1 cellular context compared by ENCODE assay signal in the genomic region with DNA sequence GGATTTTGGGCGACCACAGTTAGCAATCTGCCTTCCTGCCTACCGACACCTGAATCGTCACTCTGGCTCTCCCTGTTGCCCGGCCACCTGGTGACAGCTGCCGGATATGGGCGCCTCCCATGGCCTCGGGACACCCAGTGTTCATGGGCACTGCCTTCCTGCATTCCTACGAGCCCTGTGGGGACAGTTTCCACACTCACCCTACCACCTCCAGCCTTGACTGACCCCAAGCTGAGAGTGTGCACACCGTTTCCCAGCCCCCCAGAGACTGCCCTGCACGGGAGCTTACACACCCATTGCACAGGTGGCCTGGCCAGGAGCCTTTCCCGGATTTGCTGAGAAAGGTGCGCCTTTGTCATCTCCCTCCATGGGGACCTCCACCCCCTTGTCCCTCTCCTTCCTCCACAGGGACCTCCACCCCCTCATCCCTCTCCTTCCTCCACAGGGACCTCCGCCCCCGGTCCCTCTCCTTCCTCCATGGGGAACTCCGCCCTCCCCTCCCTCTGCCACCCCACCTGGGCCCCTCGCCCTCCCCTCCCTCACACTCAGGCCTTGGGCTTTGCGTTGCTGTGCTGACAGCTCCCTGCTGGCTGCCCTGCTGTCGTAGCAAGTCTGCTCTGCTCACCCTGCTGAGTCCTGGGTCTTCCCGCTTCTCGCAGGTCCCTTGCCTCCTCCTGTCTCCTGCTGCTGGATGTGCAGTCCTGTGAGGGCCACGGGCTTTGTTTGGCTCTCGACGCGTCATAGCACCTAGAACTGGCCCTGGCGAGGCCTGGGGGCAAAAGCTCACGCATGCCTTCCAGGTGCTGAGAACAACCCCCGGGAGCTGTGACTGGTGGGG.
TF ChIP-seq lines count a peak whose summit lies in the region.

No MANE protein-coding gene starts in this region.

TF ChIP-seq in HepG2, 621 proteins besides CTCF, POLR2A, EP300 and RAD21:
- TF ChIP-seq ZNF550 (CRISPR knock-in tag; IDR thresholded peaks at IDR 0.05; ENCODE audit: borderline replicate concordance) (no peak), ZNF720 (CRISPR knock-in tag; IDR thresholded peaks at IDR 0.05) (no peak), ZNF138 (CRISPR knock-in tag; IDR thresholded peaks at IDR 0.05; ENCODE audit: low read depth) (no peak)
